ENCODE assay signal across 13 cellular contexts in genomic region chr5:66238435-66238834, GRCh38.
DNase-seq lines count a peak whose midpoint lies in the region; TF ChIP-seq lines count a peak whose summit lies in the region.
"Had no signal": no experiment of that assay in that cellular context is flagged by ENCODE, and none has a peak within 500 bp of the region (broad histone marks: within the 10 kb centered on the region; RNA-seq: fewer than 3 reads in every experiment).

No MANE protein-coding gene starts in this region.

- H3K36me3 ChIP-seq in neural progenitor cell: no peaks in the 10 kb centered on the region
- H3K36me3 ChIP-seq: BLaER1 treated with 17β-estradiol and CSF1 and Interleukin-3, amounts not matched to agents 10 nM and 100 nM; HAP-1 had no signal

- H3K9me3 Mint-ChIP-seq in neural progenitor cell: peaks cover 14% of the 10 kb centered on the region

- H3K79me2 ChIP-seq in neural progenitor cell (ENCODE audit: low read depth): no peaks in the 10 kb centered on the region

- peak overlapping the region; percentile 31 for H2AFZ ChIP-seq in neural progenitor cell (replicated peaks)

- no peak overlapping the region for H3K27ac ChIP-seq in neural progenitor cell
- H3K27ac ChIP-seq: BLaER1 treated with 17β-estradiol and CSF1 and Interleukin-3, amounts not matched to agents 10 nM and 100 nM had no signal

- H3K27ac Mint-ChIP-seq in neural progenitor cell: no peak overlapping the region
- H3K27ac Mint-ChIP-seq: CD4-positive, CD25-positive, alpha-beta regulatory T cell had no signal

- no peaks in the 10 kb centered on the region for H3K4me1 ChIP-seq in neural progenitor cell
- H3K4me1 ChIP-seq: HAP-1 had no signal

- H3K27me3 ChIP-seq in neural progenitor cell: no peaks in the 10 kb centered on the region
- H3K27me3 ChIP-seq: BLaER1 treated with 17β-estradiol and CSF1 and Interleukin-3, amounts not matched to agents 10 nM and 100 nM had no signal

- no peak overlapping the region for H3K4me3 ChIP-seq in neural progenitor cell
- H3K4me3 ChIP-seq: BLaER1 treated with 17β-estradiol and CSF1 and Interleukin-3, amounts not matched to agents 10 nM and 100 nM; HAP-1 had no signal

- H3K27me3 Mint-ChIP-seq in neural progenitor cell (ENCODE audit: insufficient read depth, low read depth): peaks cover 12% of the 10 kb centered on the region

- TF ChIP-seq CTCF in neural progenitor cell (IDR thresholded peaks at IDR 0.05): no peak

- no peak overlapping the region for H3K4me3 Mint-ChIP-seq in neural progenitor cell
- H3K4me3 Mint-ChIP-seq: CD4-positive, CD25-positive, alpha-beta regulatory T cell had no signal

- no peak overlapping the region for H3K4me2 ChIP-seq in neural progenitor cell
- H3K4me2 ChIP-seq: BLaER1 treated with 17β-estradiol and CSF1 and Interleukin-3, amounts not matched to agents 10 nM and 100 nM had no signal

- no peaks in the 10 kb centered on the region for H3K36me3 Mint-ChIP-seq in neural progenitor cell
- H3K36me3 Mint-ChIP-seq: CD4-positive, CD25-positive, alpha-beta regulatory T cell had no signal

- H4K20me1 ChIP-seq in neural progenitor cell (ENCODE audit: low read depth): no peaks in the 10 kb centered on the region
- H4K20me1 ChIP-seq: BLaER1 treated with 17β-estradiol and CSF1 and Interleukin-3, amounts not matched to agents 10 nM and 100 nM had no signal

- no peak overlapping the region for H3K9ac ChIP-seq in neural progenitor cell
- H3K9ac ChIP-seq: BLaER1 treated with 17β-estradiol and CSF1 and Interleukin-3, amounts not matched to agents 10 nM and 100 nM had no signal

- no peaks in the 10 kb centered on the region for H3K9me3 ChIP-seq in neural progenitor cell (ENCODE audit: low read depth)
- H3K9me3 ChIP-seq: BLaER1 treated with 17β-estradiol and CSF1 and Interleukin-3, amounts not matched to agents 10 nM and 100 nM; HAP-1 had no signal

- DNase-seq in NCI-H2107 treated with DMSO at 0.1 percent for 48 hours (lab: John Stamatoyannopoulos, UW; ENCODE audit: unreplicated experiment): peak; percentile 36
- no peak for DNase-seq in NCI-H2107 (lab: John Stamatoyannopoulos, UW)
- peak; percentile 19 for DNase-seq in COR-L47 (lab: John Stamatoyannopoulos, UW)
- DNase-seq in NCI-H69 (lab: John Stamatoyannopoulos, UW): peak; percentile 27
- no peak for DNase-seq in neural progenitor cell (ENCODE audit: low spot score)
- no peak for DNase-seq in pons (ENCODE audit: low spot score)
- no peak for DNase-seq in DMS153 (lab: John Stamatoyannopoulos, UW)
- DNase-seq: Calu3, DMS 273 treated with DMSO at 0.1 percent for 48 hours, GDM1 had no signal

- peaks cover 43% of the 10 kb centered on the region for H3K4me1 Mint-ChIP-seq in neural progenitor cell
- H3K4me1 Mint-ChIP-seq: CD4-positive, CD25-positive, alpha-beta regulatory T cell had no signal

- no peaks in the 10 kb centered on the region for H3F3A ChIP-seq in neural progenitor cell (ENCODE audit: low read depth)

Comparison
In these comparisons a context has a peak if more than half of its experiments do, and no peak if none do; other contexts are left out.
1. DNase-seq: peak in NCI-H2107 treated with DMSO at 0.1 percent for 48 hours (single experiment), COR-L47 (single experiment) and NCI-H69 (single experiment); none in NCI-H2107 (single experiment), neural progenitor cell (single experiment), pons (single experiment) and DMS153 (single experiment).